8 cellular contexts compared by ENCODE assay signal in the genomic region with DNA sequence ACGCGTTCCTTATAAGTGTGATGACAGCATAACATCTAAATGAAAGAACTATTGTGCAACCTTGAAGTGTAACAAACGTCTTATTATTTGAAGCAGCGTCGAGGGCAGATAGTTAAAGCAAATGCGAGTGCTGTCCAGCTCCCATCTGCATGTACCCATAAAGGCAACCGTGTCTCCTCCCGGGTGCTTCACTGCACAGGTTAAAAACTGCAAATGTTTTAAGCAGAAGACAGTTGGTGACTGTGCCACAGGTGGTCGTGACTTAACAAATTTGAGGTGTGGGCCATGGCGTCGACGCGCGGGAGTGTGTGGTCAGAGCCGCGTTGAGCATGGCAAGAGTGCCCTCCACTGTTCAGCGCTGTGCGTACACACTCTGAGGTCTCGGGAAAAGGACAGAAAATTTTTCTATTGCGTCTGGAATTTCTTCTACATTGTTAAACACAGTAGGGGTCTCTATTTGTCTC. TPM values are rescaled to one million over a fixed set of nuclear protein-coding genes. Genes with fewer than 3 reads are reported as not detected.
DNase-seq lines count a peak whose midpoint lies in the region; ATAC-seq, FAIRE-seq and TF ChIP-seq lines count a peak whose summit lies in the region.

No MANE protein-coding gene starts in this region.

- H2AFZ ChIP-seq in GM23248 (no peak overlapping the region), H1 (ENCODE audit: low read length) (no peak overlapping the region), osteoblast (ENCODE audit: low read length) (no peak overlapping the region)

- no peak for TF ChIP-seq EP300 in H1 (IDR thresholded peaks at IDR 0.05; ENCODE audit: borderline replicate concordance in 1 of 2, low read depth in 2 of 2, low read length in 2 of 2)

- no peak overlapping the region for H2BK20ac ChIP-seq in H1 (ENCODE audit: low read length)

- H4K8ac ChIP-seq in H1 (ENCODE audit: extremely low read depth, insufficient read depth, low read length), result no peak overlapping the region

- POLR2A ChIA-PET in H1 (lab: Charles Lee; ENCODE audit: partially characterized antibody), result interaction anchor here (1.2 kb wide), 1 partner anchor 15 kb away, joined by 5 read pairs; no protein-coding TSS in a partner anchor

- H3K36me3 ChIP-seq in GM23248 (ENCODE audit: low read depth), result no peaks in the 10 kb centered on the region
- no peaks in the 10 kb centered on the region for H3K36me3 ChIP-seq in H1 (ENCODE audit: control insufficient read depth in 2 of 4, insufficient read depth in 4 of 4, low read length in 3 of 4)
- no peaks in the 10 kb centered on the region for H3K36me3 ChIP-seq in osteoblast (ENCODE audit: insufficient read depth, low read length)

- DNase-seq in GM23248 (peak; percentile 36), NCI-H2107 treated with DMSO at 0.1 percent for 48 hours (lab: John Stamatoyannopoulos, UW; ENCODE audit: unreplicated experiment) (peak; percentile 78), H1 (ENCODE audit: low read depth in 1 of 2, low spot score in 2 of 2) (peak in 1 of 2 experiments; percentile 53), osteoblast (ENCODE audit: insufficient read length, low spot score, missing footprints) (peak; percentile 48), T1000 (lab: John Stamatoyannopoulos, UW) (no peak), AML-193 (lab: John Stamatoyannopoulos, UW) (no peak)

- H3K14ac ChIP-seq in H1 (ENCODE audit: insufficient read length), result no peak overlapping the region

- H3K56ac ChIP-seq in H1 (replicated peaks; ENCODE audit: insufficient read length, low read depth, low read length), result no peak overlapping the region

- H3K9me2 ChIP-seq in GM23248 (ENCODE audit: insufficient read depth), result no peaks in the 10 kb centered on the region

- H3K79me2 ChIP-seq in GM23248 (ENCODE audit: insufficient read depth), result no peaks in the 10 kb centered on the region
- peaks cover 6 to 96% of the 10 kb centered on the region in 2 experiments for H3K79me2 ChIP-seq in H1 (ENCODE audit: control insufficient read depth in 1 of 2, insufficient read depth in 2 of 2, low read length in 2 of 2)
- H3K79me2 ChIP-seq in osteoblast (ENCODE audit: insufficient read depth, low read length), result no peaks in the 10 kb centered on the region

- no peaks in the 10 kb centered on the region for H3F3A ChIP-seq in GM23248 (ENCODE audit: insufficient read depth)

- H4K20me1 ChIP-seq in GM23248 (ENCODE audit: insufficient read depth), result no peaks in the 10 kb centered on the region
- peaks cover 11 to 16% of the 10 kb centered on the region in 2 experiments for H4K20me1 ChIP-seq in H1 (replicated peaks in 1 of 2; ENCODE audit: control insufficient read depth in 1 of 2, insufficient read depth in 2 of 2, low read length in 2 of 2)
- no peaks in the 10 kb centered on the region for H4K20me1 ChIP-seq in osteoblast (ENCODE audit: insufficient read depth, low read length)

- no peak overlapping the region for H2BK120ac ChIP-seq in H1 (replicated peaks; ENCODE audit: low read depth, low read length)

- no peaks in the 10 kb centered on the region for H3K9me3 ChIP-seq in GM23248 (ENCODE audit: low read depth)
- no peaks in the 10 kb centered on the region for H3K9me3 ChIP-seq in H1 (ENCODE audit: insufficient read depth in 2 of 2, low read depth in 1 of 2, low read length in 1 of 2)
- H3K9me3 ChIP-seq in osteoblast (ENCODE audit: low read depth, low read length), result peaks cover 2% of the 10 kb centered on the region

- in situ Hi-C loops in GM23248 (cut with MboI), result no loop called here

- TF ChIP-seq RAD21 in H1 (IDR thresholded peaks at IDR 0.05 in 1 of 2, conservative IDR thresholded peaks at IDR 0.05 in 1 of 2; ENCODE audit: low read depth in 2 of 2, low read length in 2 of 2), result peak; percentile 82 to 86

- WGBS in GM23248 (ENCODE audit: low coverage in 1 of 2, low lambda C conversion rate in 2 of 2, missing lambda C conversion rate in 2 of 2), 2 experiments, result 3% methylated on average over 20 of the region's 20 CpGs
- WGBS in H1 (ENCODE audit: extremely low coverage in 1 of 2, insufficient coverage in 1 of 2, insufficient read length in 1 of 2, insufficient replicate concordance in 2 of 2, low coverage in 1 of 2, low lambda C conversion rate in 2 of 2, missing lambda C conversion rate in 1 of 2), 2 experiments, result 11% methylated on average over 20 of the region's 20 CpGs; no CpG with 5 or more reads in 1 of the 2 experiments

- no peak overlapping the region for H2AK5ac ChIP-seq in H1 (ENCODE audit: low read depth, low read length)

- H3K4ac ChIP-seq in H1 (replicated peaks; ENCODE audit: insufficient read length, low read depth, low read length), result no peak overlapping the region

- no peak overlapping the region for H3K9ac ChIP-seq in GM23248
- H3K9ac ChIP-seq in H1 (replicated peaks in 1 of 4; ENCODE audit: extremely low read depth in 1 of 4, low read depth in 3 of 4, low read length in 3 of 4), result no peak overlapping the region

- H3K4me1 ChIP-seq in GM23248 (ENCODE audit: insufficient read depth) (no peaks in the 10 kb centered on the region), H1 (replicated peaks in 1 of 4; ENCODE audit: control insufficient read depth in 3 of 4, insufficient read depth in 4 of 4, low read length in 3 of 4) (peaks cover 13 to 32% (median 22%) of the 10 kb centered on the region in 4 experiments), osteoblast (ENCODE audit: insufficient read depth, low read length) (no peaks in the 10 kb centered on the region)

- no peak overlapping the region for H2BK5ac ChIP-seq in H1 (ENCODE audit: low read depth, low read length)

- H3K4me2 ChIP-seq in GM23248 (ENCODE audit: unreplicated experiment) (no peak overlapping the region), H1 (ENCODE audit: insufficient read depth in 1 of 2, low read depth in 2 of 2, low read length in 2 of 2) (peak overlapping the region; percentile 70 to 84), osteoblast (ENCODE audit: insufficient read depth, low read length) (no peak overlapping the region)

- TF ChIP-seq CTCF in H1 (IDR thresholded peaks at IDR 0.05; ENCODE audit: control extremely low read depth in 1 of 3, insufficient read depth in 1 of 3, low read depth in 1 of 3, low read length in 3 of 3) (peak; percentile 63 to 72 (median 71)), osteoblast (IDR thresholded peaks at IDR 0.05; ENCODE audit: extremely low read depth, low read depth, low read length) (peak; percentile 32)

- H2BK15ac ChIP-seq in H1 (ENCODE audit: low read length), result no peak overlapping the region

- H4K5ac ChIP-seq in H1 (ENCODE audit: insufficient read length, low read depth, low read length), result no peak overlapping the region

- no peak overlapping the region for H3K23ac ChIP-seq in H1 (ENCODE audit: insufficient read length)

- TF ChIP-seq POLR2A in H1 (IDR thresholded peaks at IDR 0.05; ENCODE audit: control extremely low read depth in 1 of 2, low read depth in 2 of 2, low read length in 2 of 2), result no peak

- ATAC-seq in HG02852 (IDR thresholded peaks at IDR 0.05; ENCODE audit: unreplicated experiment), result no peak
- ATAC-seq in HG02973 (IDR thresholded peaks at IDR 0.05; ENCODE audit: unreplicated experiment), result no peak

- H3K27ac ChIP-seq in GM23248 (no peak overlapping the region), H1 (ENCODE audit: low read depth, low read length) (no peak overlapping the region), osteoblast (ENCODE audit: low read depth, low read length) (no peak overlapping the region)

- H3K79me1 ChIP-seq in H1 (ENCODE audit: low read depth, low read length), result peaks cover 4% of the 10 kb centered on the region; the same call in 1 of the 2 replicates

- H3K27me3 ChIP-seq in GM23248 (replicated peaks; ENCODE audit: insufficient read depth) (peaks cover 63% of the 10 kb centered on the region), H1 (replicated peaks in 1 of 4; ENCODE audit: control insufficient read depth in 3 of 4, extremely low read depth in 1 of 4, insufficient read depth in 3 of 4, low read length in 3 of 4) (peaks cover 0 to 4% (median 2%) of the 10 kb centered on the region in 4 experiments; a peak in 2 of 7 replicates), osteoblast (ENCODE audit: insufficient read depth, low read length) (peaks cover 56% of the 10 kb centered on the region)

- H3K18ac ChIP-seq in H1 (ENCODE audit: extremely low read depth, low read length), result peak overlapping the region; percentile 54

- CTCF ChIA-PET in H1 (lab: Charles Lee; ENCODE audit: partially characterized antibody), result interaction anchor here (0.6 to 3.8 kb wide), 29 partner anchors 8 to 876 kb away, joined by 3 to 21 read pairs (median 4); no protein-coding TSS in a partner anchor

- peak; percentile 50 for FAIRE-seq in H1 (lab: Jason Lieb, UNC)

- H4K91ac ChIP-seq in H1 (replicated peaks; ENCODE audit: insufficient read length, low read length), result no peak overlapping the region

- H2BK12ac ChIP-seq in H1 (ENCODE audit: low read depth, low read length), result peak overlapping the region; percentile 22; the same call in 1 of the 2 replicates

- peaks cover 20% of the 10 kb centered on the region for H3K23me2 ChIP-seq in H1 (ENCODE audit: low read depth, low read length)

- no peak overlapping the region for H3K4me3 ChIP-seq in GM23248
- H3K4me3 ChIP-seq in H1 (ENCODE audit: extremely low read depth in 1 of 4, insufficient read depth in 2 of 4, low read depth in 3 of 4, low read length in 4 of 4), result peak overlapping the region in 3 of 4 experiments; percentile 29 to 75 (median 32); a peak in 5 of 8 replicates
- H3K4me3 ChIP-seq in osteoblast (ENCODE audit: insufficient read depth, low read length), result no peak overlapping the region

TF ChIP-seq in H1, 55 proteins besides CTCF, POLR2A, EP300 and RAD21 (continues in another document):
- peak; percentile 39; the same call in 1 of the 2 replicates for TF ChIP-seq TEAD4 (IDR thresholded peaks at IDR 0.05; ENCODE audit: low read depth, low read length)
- TF ChIP-seq, protein P1, sequence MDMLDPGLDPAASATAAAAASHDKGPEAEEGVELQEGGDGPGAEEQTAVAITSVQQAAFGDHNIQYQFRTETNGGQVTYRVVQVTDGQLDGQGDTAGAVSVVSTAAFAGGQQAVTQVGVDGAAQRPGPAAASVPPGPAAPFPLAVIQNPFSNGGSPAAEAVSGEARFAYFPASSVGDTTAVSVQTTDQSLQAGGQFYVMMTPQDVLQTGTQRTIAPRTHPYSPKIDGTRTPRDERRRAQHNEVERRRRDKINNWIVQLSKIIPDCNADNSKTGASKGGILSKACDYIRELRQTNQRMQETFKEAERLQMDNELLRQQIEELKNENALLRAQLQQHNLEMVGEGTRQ (IDR thresholded peaks at IDR 0.05; ENCODE audit: low read length), result no peak

RNA-seq across cellular contexts. Expression of a gene that starts 6.4 kb away (rescaled TPM):
- total RNA-seq in GM23248 (2014; rRNA removed; shearing (Covaris generic)), result not detected in 2 replicates
- polyA plus RNA-seq in GM23248 (2016; fragmentation: Nextera tagmentation; extraction: Ambion mirVana) (not detected in 2 replicates), H1 (2011; rRNA removed) (10.5 and 24.5 TPM in 2 replicates)
- 46.4 and 54.5 TPM in 2 replicates for total RNA-seq in H1 (2021; fragmentation: NEBNext Ultra II Directional; extraction: Animal tissue kit (Norgen Biotek cat#: 25700))
- polyA plus RNA-seq in H1 (2011; cell fraction: cytosol; rRNA removed), result 13.8 TPM
- 44.0 TPM for polyA plus RNA-seq in H1 (2011; cell fraction: nucleus; rRNA removed)
- polyA plus RNA-seq in H1 (2012, experiment 1 of 2), result 21.6 to 25.4 TPM (median 23.5 TPM) in 4 replicates
- 10.1 TPM for polyA plus RNA-seq in H1 (2012, experiment 2 of 2)
- 19.9 TPM for polyA plus RNA-seq in H1 (2013, experiment 1 of 2)
- polyA plus RNA-seq in H1 (2013, experiment 2 of 2), result 18.1 TPM
- 8.5 and 12.3 TPM in 2 replicates for polyA minus RNA-seq in H1 (2011; rRNA and poly(A)+ RNA removed)
- polyA minus RNA-seq in H1 (2011; cell fraction: cytosol; rRNA and poly(A)+ RNA removed), result 41.6 TPM
- 48.0 TPM for polyA minus RNA-seq in H1 (2011; cell fraction: nucleus; rRNA and poly(A)+ RNA removed)
- total RNA-seq in osteoblast, result not detected in 2 replicates

Comparison
In these comparisons a context has a peak if more than half of its experiments do, and no peak if none do; other contexts are left out.
1. DNase-seq: peak in GM23248 (single experiment), NCI-H2107 treated with DMSO at 0.1 percent for 48 hours (single experiment) and osteoblast (single experiment); none in T1000 (single experiment) and AML-193 (0 of 2).
2. H3K4me2 ChIP-seq: peak in H1 (2 of 2); none in GM23248 (single experiment) and osteoblast (single experiment).
3. H3K4me3 ChIP-seq: peak in H1 (3 of 4); none in GM23248 (single experiment) and osteoblast (single experiment).
4. RNA of a gene that starts 6.4 kb away (total RNA-seq): 46.4 to 54.5 TPM in H1; not detected in GM23248 and not detected in osteoblast; every median in the first group is over 10 times any median in the second.